Comparison of ENCODE assay signal across 8 cellular contexts in the genomic region with DNA sequence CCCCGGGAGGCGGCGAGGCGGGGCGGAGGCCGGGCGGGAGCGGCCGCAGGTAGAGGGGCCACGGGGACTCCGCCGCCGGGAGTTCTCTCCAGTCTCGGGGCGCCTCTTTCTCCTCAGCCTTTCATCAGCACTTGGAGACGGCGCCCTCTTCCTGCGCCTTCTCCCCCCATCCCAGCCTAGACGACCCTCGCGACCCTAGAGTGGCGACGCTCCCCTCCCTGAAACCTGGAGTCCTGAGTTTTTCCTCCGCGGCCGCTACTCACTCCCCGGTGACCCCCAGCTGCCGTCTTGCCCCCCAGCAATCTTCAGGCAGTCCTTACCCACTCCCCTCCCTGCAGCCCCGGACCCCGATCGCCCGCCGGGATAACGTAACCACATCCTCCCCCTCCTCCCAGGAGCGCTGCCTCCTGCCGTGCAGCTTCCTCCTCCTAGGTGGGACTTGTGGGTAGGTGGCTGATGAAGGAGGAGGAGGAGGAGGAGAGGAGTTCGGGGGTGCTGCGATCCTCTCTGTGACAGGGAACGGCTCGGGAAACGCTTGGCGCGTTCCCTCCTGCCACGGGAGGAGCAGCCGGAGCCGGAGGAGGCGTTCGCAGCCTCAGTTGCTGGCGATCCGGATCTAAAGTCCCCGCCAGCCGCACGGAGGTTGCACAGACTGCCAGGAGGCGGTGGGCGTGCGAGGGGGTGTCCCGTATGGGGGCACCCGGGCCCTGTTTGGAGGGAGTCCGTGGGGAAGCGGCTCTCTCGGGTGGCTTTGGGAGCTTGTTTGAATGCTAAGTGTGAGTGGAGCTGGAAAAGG. TPM values are rescaled to one million over a fixed set of nuclear protein-coding genes. Genes with fewer than 3 reads are reported as not detected.
DNase-seq lines count a peak whose midpoint lies in the region; ATAC-seq and TF ChIP-seq lines count a peak whose summit lies in the region.

No MANE protein-coding gene starts in this region.

- H3K4me2 ChIP-seq in KMS-11 = peak overlapping the region; percentile 55

- H3K27me3 ChIP-seq in KMS-11 (ENCODE audit: insufficient read depth, low read depth) (no peaks in the 10 kb centered on the region), mucosa of stomach (ENCODE audit: control insufficient read depth, insufficient read depth, low read length) (no peaks in the 10 kb centered on the region), upper lobe of left lung (no peaks in the 10 kb centered on the region)

- peak overlapping the region; percentile 71 for H3K4me3 Mint-ChIP-seq in activated CD8-positive, alpha-beta T cell treated with anti-CD3 and anti-CD28 coated beads for 36 hours

- TF ChIP-seq CTCF in KMS-11 (conservative IDR thresholded peaks at IDR 0.05; ENCODE audit: low read depth, low read length) = no peak
- TF ChIP-seq CTCF in activated CD8-positive, alpha-beta T cell treated with anti-CD3 and anti-CD28 coated beads for 36 hours (IDR thresholded peaks at IDR 0.05) = no peak
- no peak for TF ChIP-seq CTCF in upper lobe of left lung (IDR thresholded peaks at IDR 0.05)

- peaks cover 25% of the 10 kb centered on the region for H3K4me1 ChIP-seq in KMS-11 (ENCODE audit: low read depth, poor library complexity, severe bottlenecking)
- H3K4me1 ChIP-seq in mucosa of stomach (ENCODE audit: control insufficient read depth, insufficient read depth, low read length) = no peaks in the 10 kb centered on the region
- peaks cover 0 to 18% (median 6%) of the 10 kb centered on the region in 4 donors for H3K4me1 ChIP-seq in upper lobe of left lung

- ATAC-seq in activated CD8-positive, alpha-beta T cell treated with anti-CD3 and anti-CD28 coated beads for 36 hours = peak; percentile 19
- ATAC-seq in upper lobe of left lung (ENCODE audit: low FRiP score in 2 of 2) (peak; percentile 55 to 69), GM19324 (IDR thresholded peaks at IDR 0.05; ENCODE audit: low FRiP score, unreplicated experiment) (no peak)

- POLR2A ChIA-PET in activated CD8-positive, alpha-beta T cell treated with anti-CD3 and anti-CD28 coated beads for 36 hours (lab: Charles Lee) = no interaction called here

- 0 to 1% methylated on average over 19 to 58 of the region's 61 CpGs for WGBS in upper lobe of left lung, 2 donors

- peaks cover 12% of the 10 kb centered on the region for H3K9me3 Mint-ChIP-seq in activated CD8-positive, alpha-beta T cell treated with anti-CD3 and anti-CD28 coated beads for 36 hours

- H2AFZ ChIP-seq in KMS-11 (ENCODE audit: low read depth) = peak overlapping the region; percentile 69

- H3K4me3 ChIP-seq in KMS-11 (IDR thresholded peaks at IDR 0.05; ENCODE audit: insufficient read depth, low read depth, low read length) (no peak overlapping the region), mucosa of stomach (ENCODE audit: low read length) (peak overlapping the region; percentile 88), upper lobe of left lung (peak overlapping the region; percentile 68 to 98 (median 88))

- H3K9me3 ChIP-seq in mucosa of stomach (ENCODE audit: control insufficient read depth, low read length) (no peaks in the 10 kb centered on the region), upper lobe of left lung (peaks cover 0 to 12% (median 3%) of the 10 kb centered on the region in 4 donors)

- DNase-seq in DMS153 treated with DMSO at 0.1 percent for 48 hours (lab: John Stamatoyannopoulos, UW; ENCODE audit: unreplicated experiment) (peak; percentile 55), DMS153 (lab: John Stamatoyannopoulos, UW) (no peak), erythroblast (lab: John Stamatoyannopoulos, UW) (peak; percentile 52 to 55), upper lobe of left lung (peak; percentile 35 to 85)
- peak; percentile 37 for DNase-seq in activated CD8-positive, alpha-beta T cell treated with anti-CD3 and anti-CD28 coated beads for 36 hours

- H3K36me3 ChIP-seq in KMS-11 (ENCODE audit: insufficient read depth) (no peaks in the 10 kb centered on the region), mucosa of stomach (ENCODE audit: control insufficient read depth, insufficient read depth, low read length) (no peaks in the 10 kb centered on the region), upper lobe of left lung (no peaks in the 10 kb centered on the region)

- TF ChIP-seq POLR2A in erythroblast (IDR thresholded peaks at IDR 0.05; ENCODE audit: low read length) = no peak
- no peak for TF ChIP-seq POLR2A in upper lobe of left lung (IDR thresholded peaks at IDR 0.05)

- H3K27ac ChIP-seq in KMS-11 (0 out of 2 replicates have a peak overlapping the region, but pooled peaks have one; percentile 9), upper lobe of left lung (peak overlapping the region; percentile 82 to 90 (median 86))

- peaks cover 12% of the 10 kb centered on the region for H3K27me3 Mint-ChIP-seq in activated CD8-positive, alpha-beta T cell treated with anti-CD3 and anti-CD28 coated beads for 36 hours

- H4K20me1 ChIP-seq in KMS-11 (ENCODE audit: insufficient read depth) = no peaks in the 10 kb centered on the region

- CTCF ChIA-PET in activated CD8-positive, alpha-beta T cell treated with anti-CD3 and anti-CD28 coated beads for 36 hours (lab: Charles Lee) = interaction anchor here (1.2 kb wide), 1 partner anchor 9 kb away, joined by 5 read pairs; no protein-coding TSS in a partner anchor

- H3K79me2 ChIP-seq in KMS-11 (ENCODE audit: insufficient read depth, low read depth) = no peaks in the 10 kb centered on the region; the same call in 1 of the 2 replicates

- intact Hi-C loops in activated CD8-positive, alpha-beta T cell treated with anti-CD3 and anti-CD28 coated beads for 36 hours (cut with micrococcal nuclease) = no loop called here

- no peaks in the 10 kb centered on the region for H3K36me3 Mint-ChIP-seq in activated CD8-positive, alpha-beta T cell treated with anti-CD3 and anti-CD28 coated beads for 36 hours (ENCODE audit: low read depth)

- TF ChIP-seq EP300 in upper lobe of left lung (IDR thresholded peaks at IDR 0.05) = no peak

- H3K4me1 Mint-ChIP-seq in activated CD8-positive, alpha-beta T cell treated with anti-CD3 and anti-CD28 coated beads for 36 hours (ENCODE audit: low read depth) = peaks cover 6% of the 10 kb centered on the region

- H3K27ac Mint-ChIP-seq in activated CD8-positive, alpha-beta T cell treated with anti-CD3 and anti-CD28 coated beads for 36 hours = peak overlapping the region; percentile 40

- H3K9ac ChIP-seq in KMS-11 = peak overlapping the region; percentile 43; the same call in 1 of the 2 replicates
- peak overlapping the region; percentile 78 for H3K9ac ChIP-seq in mucosa of stomach (ENCODE audit: low read length)

RNA-seq across cellular contexts. Expression of a gene that starts 0.9 kb away (rescaled TPM):
- total RNA-seq in activated CD8-positive, alpha-beta T cell treated with anti-CD3 and anti-CD28 coated beads for 36 hours = 1 to 10 TPM; 2.1 to 3.2 TPM
- total RNA-seq in upper lobe of left lung = 10 to 100 TPM; 18.5 to 89.6 (median 25.9) TPM

Comparison
In these comparisons a context has a peak if more than half of its experiments do, and no peak if none do; other contexts are left out.
1. RNA of a gene that starts 0.9 kb away (total RNA-seq): 18.5 to 89.6 TPM in upper lobe of left lung; 2.1 to 3.2 TPM in activated CD8-positive, alpha-beta T cell treated with anti-CD3 and anti-CD28 coated beads for 36 hours; every median in the first group is over 4 times any median in the second.